ENCODE assay signal across 9 cellular contexts in genomic region chr3:129383292-129383860, GRCh38. TPM values are rescaled to one million over a fixed set of nuclear protein-coding genes. Genes with fewer than 3 reads are reported as not detected.
DNase-seq lines count a peak whose midpoint lies in the region; ATAC-seq, FAIRE-seq and TF ChIP-seq lines count a peak whose summit lies in the region.
"Had no signal": no experiment of that assay in that cellular context is flagged by ENCODE, and none has a peak within 500 bp of the region (broad histone marks: within the 10 kb centered on the region; RNA-seq: fewer than 3 reads in every experiment).

No MANE protein-coding gene starts in this region.

- H3K27ac ChIP-seq in DND-41 (ENCODE audit: low read length) = no peak overlapping the region

- TF ChIP-seq CTCF in DND-41 (IDR thresholded peaks at IDR 0.05; ENCODE audit: borderline replicate concordance, extremely low read depth, low read length, poor library complexity, severe bottlenecking) (peak; percentile 94), progenitor cell of endocrine pancreas (IDR thresholded peaks at IDR 0.05; ENCODE audit: unreplicated experiment) (peak; percentile 76)

- FAIRE-seq in RCC 7860 (lab: Jason Lieb, UNC) = no peak

- H3K36me3 ChIP-seq in DND-41 (ENCODE audit: insufficient read depth, low read length) = peaks cover 19% of the 10 kb centered on the region

- no peaks in the 10 kb centered on the region for H3K9me3 Mint-ChIP-seq in activated naive CD4-positive, alpha-beta T cell treated with anti-CD3 and anti-CD28 coated beads, Interleukin-2, amount 10 ng/mL, durations not matched to agents 7 days and 5 days
- H3K9me3 Mint-ChIP-seq in progenitor cell of endocrine pancreas (ENCODE audit: low read depth) = no peaks in the 10 kb centered on the region
- H3K9me3 Mint-ChIP-seq: activated naive CD4-positive, alpha-beta T cell treated with anti-CD3 and anti-CD28 coated beads, Interleukin-2, amount 50 U/mL, for 24 hours had no signal

- no peak overlapping the region for H3K4me2 ChIP-seq in DND-41 (ENCODE audit: insufficient read depth, low read length)

- no peaks in the 10 kb centered on the region for H3K4me1 ChIP-seq in DND-41 (ENCODE audit: insufficient read depth, low read length)

- no peak overlapping the region for H2AFZ ChIP-seq in DND-41 (ENCODE audit: low read depth, low read length)

- H3K27me3 ChIP-seq in DND-41 (ENCODE audit: insufficient read depth, low read length, poor library complexity) = no peaks in the 10 kb centered on the region

- H3K9ac ChIP-seq in DND-41 (ENCODE audit: low read depth, low read length) = no peak overlapping the region

- H3K36me3 Mint-ChIP-seq in activated naive CD4-positive, alpha-beta T cell treated with anti-CD3 and anti-CD28 coated beads, Interleukin-2, amount 10 ng/mL, durations not matched to agents 7 days and 5 days = peaks cover 12% of the 10 kb centered on the region
- H3K36me3 Mint-ChIP-seq in progenitor cell of endocrine pancreas (ENCODE audit: insufficient read depth) = peaks cover 14% of the 10 kb centered on the region

- ATAC-seq in DND-41 (ENCODE audit: insufficient read depth, low read depth) (peak; percentile 99), GM21529 (IDR thresholded peaks at IDR 0.05; ENCODE audit: unreplicated experiment) (peak; percentile 87), GM21360 (IDR thresholded peaks at IDR 0.05; ENCODE audit: unreplicated experiment) (no peak)

- H3K4me3 Mint-ChIP-seq in activated naive CD4-positive, alpha-beta T cell treated with anti-CD3 and anti-CD28 coated beads, Interleukin-2, amount 10 ng/mL, durations not matched to agents 7 days and 5 days = no peak overlapping the region
- no peak overlapping the region for H3K4me3 Mint-ChIP-seq in progenitor cell of endocrine pancreas (ENCODE audit: low read depth)
- H3K4me3 Mint-ChIP-seq: activated naive CD4-positive, alpha-beta T cell treated with anti-CD3 and anti-CD28 coated beads, Interleukin-2, amount 50 U/mL, for 24 hours had no signal

- no peaks in the 10 kb centered on the region for H3K4me1 Mint-ChIP-seq in activated naive CD4-positive, alpha-beta T cell treated with anti-CD3 and anti-CD28 coated beads, Interleukin-2, amount 10 ng/mL, durations not matched to agents 7 days and 5 days
- H3K4me1 Mint-ChIP-seq in progenitor cell of endocrine pancreas (ENCODE audit: low read depth) = no peaks in the 10 kb centered on the region
- H3K4me1 Mint-ChIP-seq: activated naive CD4-positive, alpha-beta T cell treated with anti-CD3 and anti-CD28 coated beads, Interleukin-2, amount 50 U/mL, for 24 hours had no signal

- intact Hi-C loops in head of caudate nucleus (cut with DNase I) = no loop called here

- H3K27ac Mint-ChIP-seq in activated naive CD4-positive, alpha-beta T cell treated with anti-CD3 and anti-CD28 coated beads, Interleukin-2, amount 10 ng/mL, durations not matched to agents 7 days and 5 days = no peak overlapping the region
- peak overlapping the region; percentile 27 for H3K27ac Mint-ChIP-seq in progenitor cell of endocrine pancreas
- H3K27ac Mint-ChIP-seq: activated naive CD4-positive, alpha-beta T cell treated with anti-CD3 and anti-CD28 coated beads, Interleukin-2, amount 50 U/mL, for 24 hours had no signal

- peaks cover 7% of the 10 kb centered on the region for H3K9me3 ChIP-seq in DND-41 (ENCODE audit: insufficient read depth, low read length, severe bottlenecking)

- H3K27me3 Mint-ChIP-seq in activated naive CD4-positive, alpha-beta T cell treated with anti-CD3 and anti-CD28 coated beads, Interleukin-2, amount 10 ng/mL, durations not matched to agents 7 days and 5 days = no peaks in the 10 kb centered on the region
- H3K27me3 Mint-ChIP-seq in progenitor cell of endocrine pancreas = no peaks in the 10 kb centered on the region
- H3K27me3 Mint-ChIP-seq: activated naive CD4-positive, alpha-beta T cell treated with anti-CD3 and anti-CD28 coated beads, Interleukin-2, amount 50 U/mL, for 24 hours had no signal

- H3K4me3 ChIP-seq in DND-41 (ENCODE audit: low read depth in 1 of 2, low read length in 2 of 2) = no peak overlapping the region

- no peaks in the 10 kb centered on the region for H3K79me2 ChIP-seq in DND-41 (ENCODE audit: insufficient read depth, low read length)

- DNase-seq in DND-41 (peak; percentile 77), LHCN-M2 (ENCODE audit: low read depth) (peak; percentile 79), RCC 7860 (ENCODE audit: low spot score) (peak; percentile 64), head of caudate nucleus (peak; percentile 47 to 85 (median 72)), progenitor cell of endocrine pancreas (ENCODE audit: low spot score, unreplicated experiment) (peak; percentile 37)
- DNase-seq in activated naive CD4-positive, alpha-beta T cell treated with anti-CD3 and anti-CD28 coated beads, Interleukin-2, amount 10 ng/mL, durations not matched to agents 7 days and 5 days = peak; percentile 57

- H4K20me1 ChIP-seq in DND-41 (ENCODE audit: insufficient read depth, low read length) = no peaks in the 10 kb centered on the region; the same call in 1 of the 2 replicates

- CTCF ChIA-PET in activated naive CD4-positive, alpha-beta T cell treated with anti-CD3 and anti-CD28 coated beads, Interleukin-2, amount 10 ng/mL, durations not matched to agents 7 days and 5 days (lab: Charles Lee) = interaction anchor here (0.6 to 2.4 kb wide), 11 partner anchors 11 to 448 kb away, joined by 3 to 15 read pairs (median 4); partner anchors contain the start of gene EFCAB12

RNA-seq across cellular contexts. Expression of gene EFCAB12, which starts 45.1 kb away (rescaled TPM):
- total RNA-seq in LHCN-M2 (2014; rRNA removed) (0.06 and 0.26 TPM in 2 replicates), progenitor cell of endocrine pancreas (6.6 and 6.8 TPM in 2 replicates)
- polyA plus RNA-seq in LHCN-M2 (2012) = not detected

RNA-seq across cellular contexts. Expression of gene MBD4, which starts 56.4 kb away (rescaled TPM):
- total RNA-seq in LHCN-M2 (2014; rRNA removed) (25.3 and 28.8 TPM in 2 replicates), progenitor cell of endocrine pancreas (32.5 and 37.1 TPM in 2 replicates)
- polyA plus RNA-seq in LHCN-M2 (2012) = 8.2 TPM

RNA-seq across cellular contexts. Expression of gene IFT122, which starts 56.6 kb away (rescaled TPM):
- total RNA-seq in LHCN-M2 (2014; rRNA removed) (17.3 and 24.2 TPM in 2 replicates), progenitor cell of endocrine pancreas (69.6 and 75.6 TPM in 2 replicates)
- 13.2 TPM for polyA plus RNA-seq in LHCN-M2 (2012)
